ENCODE assay signal across 1 cellular context in the genomic region with DNA sequence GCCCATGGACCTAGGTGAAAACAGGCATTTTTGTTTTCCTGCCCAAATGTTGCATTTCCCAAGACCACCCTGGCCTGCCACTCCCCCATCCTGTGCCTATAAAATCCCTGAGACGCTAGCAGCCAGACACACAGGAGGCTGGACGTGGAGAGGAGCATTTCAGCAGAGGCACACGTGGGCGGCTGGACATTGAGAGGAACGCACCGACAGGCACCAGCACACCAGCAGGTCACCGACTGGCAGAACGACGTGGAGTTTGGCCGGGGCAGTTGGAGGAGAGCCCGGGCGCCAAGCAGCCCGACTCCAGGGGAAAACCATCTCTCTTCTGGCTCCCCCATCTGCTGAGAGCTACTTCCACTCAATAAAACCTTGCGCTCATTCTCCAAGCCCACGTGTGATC.
TF ChIP-seq lines count a peak whose summit lies in the region.

No MANE protein-coding gene starts in this region.

TF ChIP-seq in liver, 16 proteins besides CTCF, POLR2A, EP300 and RAD21:
- TF ChIP-seq JUND (IDR thresholded peaks at IDR 0.05), result peak in 1 of 2 donors; percentile 25
- peak in 1 of 2 donors; percentile 82 for TF ChIP-seq RXRA (IDR thresholded peaks at IDR 0.05)
- TF ChIP-seq, protein P1, sequence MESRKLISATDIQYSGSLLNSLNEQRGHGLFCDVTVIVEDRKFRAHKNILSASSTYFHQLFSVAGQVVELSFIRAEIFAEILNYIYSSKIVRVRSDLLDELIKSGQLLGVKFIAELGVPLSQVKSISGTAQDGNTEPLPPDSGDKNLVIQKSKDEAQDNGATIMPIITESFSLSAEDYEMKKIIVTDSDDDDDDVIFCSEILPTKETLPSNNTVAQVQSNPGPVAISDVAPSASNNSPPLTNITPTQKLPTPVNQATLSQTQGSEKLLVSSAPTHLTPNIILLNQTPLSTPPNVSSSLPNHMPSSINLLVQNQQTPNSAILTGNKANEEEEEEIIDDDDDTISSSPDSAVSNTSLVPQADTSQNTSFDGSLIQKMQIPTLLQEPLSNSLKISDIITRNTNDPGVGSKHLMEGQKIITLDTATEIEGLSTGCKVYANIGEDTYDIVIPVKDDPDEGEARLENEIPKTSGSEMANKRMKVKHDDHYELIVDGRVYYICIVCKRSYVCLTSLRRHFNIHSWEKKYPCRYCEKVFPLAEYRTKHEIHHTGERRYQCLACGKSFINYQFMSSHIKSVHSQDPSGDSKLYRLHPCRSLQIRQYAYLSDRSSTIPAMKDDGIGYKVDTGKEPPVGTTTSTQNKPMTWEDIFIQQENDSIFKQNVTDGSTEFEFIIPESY (IDR thresholded peaks at IDR 0.05), result peak; percentile 74
- TF ChIP-seq YY1 (IDR thresholded peaks at IDR 0.05), result peak; percentile 67
- TF ChIP-seq EGR1 (IDR thresholded peaks at IDR 0.05; ENCODE audit: low read depth in 2 of 2), result peak in 1 of 2 donors; percentile 60
- TF ChIP-seq HNF4A (conservative IDR thresholded peaks at IDR 0.05), result peak in 1 of 2 donors; percentile 86
- TF ChIP-seq, protein P2, sequence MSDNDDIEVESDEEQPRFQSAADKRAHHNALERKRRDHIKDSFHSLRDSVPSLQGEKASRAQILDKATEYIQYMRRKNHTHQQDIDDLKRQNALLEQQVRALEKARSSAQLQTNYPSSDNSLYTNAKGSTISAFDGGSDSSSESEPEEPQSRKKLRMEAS (IDR thresholded peaks at IDR 0.05), result peak; percentile 83
